In genomic region chr10:24439935-24440334, GRCh38 we compare ENCODE assay signal across 17 cellular contexts.
DNase-seq lines count a peak whose midpoint lies in the region; ATAC-seq and TF ChIP-seq lines count a peak whose summit lies in the region.
"Had no signal": no experiment of that assay in that cellular context is flagged by ENCODE, and none has a peak within 500 bp of the region (broad histone marks: within the 10 kb centered on the region; RNA-seq: fewer than 3 reads in every experiment).

No MANE protein-coding gene starts in this region.

- no peak overlapping the region for H2AK5ac ChIP-seq in mesenchymal stem cell (ENCODE audit: low read length, severe bottlenecking)

- ATAC-seq in HG02763 (IDR thresholded peaks at IDR 0.05; ENCODE audit: unreplicated experiment) (no peak), HG03342 (IDR thresholded peaks at IDR 0.05; ENCODE audit: unreplicated experiment) (no peak), HG03097 (IDR thresholded peaks at IDR 0.05; ENCODE audit: low FRiP score, unreplicated experiment) (no peak)
- ATAC-seq: GM12878 had no signal

- H3K27ac ChIP-seq in A673 (ENCODE audit: low read depth, low read length, poor library complexity, severe bottlenecking) (peak overlapping the region; percentile 17), GM23248 (peak overlapping the region; percentile 66), mesenchymal stem cell (ENCODE audit: low read length, poor library complexity, severe bottlenecking) (no peak overlapping the region), stomach (peak overlapping the region; percentile 55 to 78 (median 61))

- H2BK120ac ChIP-seq in mesenchymal stem cell (ENCODE audit: low read depth, low read length) = no peak overlapping the region

- H3K14ac ChIP-seq in mesenchymal stem cell (ENCODE audit: low read length in 2 of 2) = no peak overlapping the region

- H3K9me3 ChIP-seq in A673 (ENCODE audit: low read depth, low read length, poor library complexity, severe bottlenecking) = no peaks in the 10 kb centered on the region
- H3K9me3 ChIP-seq in GM23248 (ENCODE audit: low read depth) = no peaks in the 10 kb centered on the region
- no peaks in the 10 kb centered on the region for H3K9me3 ChIP-seq in mesenchymal stem cell (ENCODE audit: control insufficient read depth, low read length)
- no peaks in the 10 kb centered on the region for H3K9me3 ChIP-seq in stomach
- H3K9me3 ChIP-seq: HAP-1 had no signal

- intact Hi-C loops in A673 (cut with micrococcal nuclease; ENCODE audit: unreplicated experiment) (no loop called here), stomach (cut with DNase I; ENCODE audit: low total_unique reads) (no loop called here)

- H3K36me3 ChIP-seq in A673 (ENCODE audit: insufficient read depth, low read length, poor library complexity, severe bottlenecking) (no peaks in the 10 kb centered on the region), GM23248 (ENCODE audit: low read depth) (no peaks in the 10 kb centered on the region), mesenchymal stem cell (ENCODE audit: control insufficient read depth in 1 of 2, insufficient read depth in 2 of 2, low read depth in 1 of 2, low read length in 2 of 2) (no peaks in the 10 kb centered on the region), stomach (no peaks in the 10 kb centered on the region)
- H3K36me3 ChIP-seq: HAP-1 had no signal

- H3K4me3 ChIP-seq in A673 (ENCODE audit: low read depth, low read length, poor library complexity, severe bottlenecking) (no peak overlapping the region), GM23248 (no peak overlapping the region), mesenchymal stem cell (ENCODE audit: insufficient read depth in 1 of 2, low read depth in 1 of 2, low read length in 2 of 2) (no peak overlapping the region), stomach (no peak overlapping the region)
- H3K4me3 ChIP-seq: GM12878, HAP-1 had no signal

- H3K79me1 ChIP-seq in mesenchymal stem cell (replicated peaks; ENCODE audit: low read length, poor library complexity, severe bottlenecking) = no peaks in the 10 kb centered on the region

- H2AFZ ChIP-seq in GM23248 = peak overlapping the region; percentile 45
- H2AFZ ChIP-seq in mesenchymal stem cell (ENCODE audit: low read depth, low read length) = no peak overlapping the region

- H3K9me2 ChIP-seq in GM23248 (ENCODE audit: insufficient read depth) = no peaks in the 10 kb centered on the region

- peaks cover 38% of the 10 kb centered on the region for H3F3A ChIP-seq in GM23248 (ENCODE audit: insufficient read depth)

- no peak for TF ChIP-seq EP300 in stomach (IDR thresholded peaks at IDR 0.05)

- H3K27me3 ChIP-seq in A673 (replicated peaks; ENCODE audit: insufficient read depth, low read depth, low read length, poor library complexity) (no peaks in the 10 kb centered on the region), GM23248 (replicated peaks; ENCODE audit: insufficient read depth) (no peaks in the 10 kb centered on the region), mesenchymal stem cell (ENCODE audit: control insufficient read depth in 1 of 2, insufficient read depth in 1 of 2, low read length in 2 of 2) (no peaks in the 10 kb centered on the region), stomach (no peaks in the 10 kb centered on the region)

- H3K9ac ChIP-seq in GM23248 = 0 out of 2 replicates have a peak overlapping the region, but pooled peaks have one; percentile 45
- peak overlapping the region; percentile 1 for H3K9ac ChIP-seq in mesenchymal stem cell (ENCODE audit: low read length)

- 18% methylated on average over 4 of the region's 4 CpGs for WGBS in GM23248 (ENCODE audit: low coverage in 1 of 2, low lambda C conversion rate in 2 of 2, missing lambda C conversion rate in 2 of 2), 2 experiments
- WGBS in mesenchymal stem cell = 85% methylated on average over 4 of the region's 4 CpGs
- WGBS in stomach, 5 donors = 37 to 58% (median 43%) methylated on average over 4 of the region's 4 CpGs

- no peak overlapping the region for H2BK12ac ChIP-seq in mesenchymal stem cell (ENCODE audit: low read length in 2 of 2)

- no peak overlapping the region for H3K4ac ChIP-seq in mesenchymal stem cell (ENCODE audit: low read depth in 1 of 2, low read length in 2 of 2)

- no peak overlapping the region for H3K23ac ChIP-seq in mesenchymal stem cell (ENCODE audit: low read length in 2 of 2)

- no peak overlapping the region for H4K8ac ChIP-seq in mesenchymal stem cell (ENCODE audit: low read length)

- no peak overlapping the region for H2BK5ac ChIP-seq in mesenchymal stem cell (ENCODE audit: low read depth, low read length, poor library complexity, severe bottlenecking)

- POLR2A ChIA-PET in A673 (lab: Charles Lee; ENCODE audit: low non-redundant PET) = no interaction called here

- peak overlapping the region in 1 of 2 experiments; percentile 11 for H3K18ac ChIP-seq in mesenchymal stem cell (ENCODE audit: low read depth in 1 of 2, low read length in 2 of 2)

- in situ Hi-C loops in GM23248 (cut with MboI) = no loop called here

- BruUV-seq in A673 (replicated peaks; lab: Mats Ljungman, UMichigan) = no TSS peak

- no peak overlapping the region for H2BK15ac ChIP-seq in mesenchymal stem cell (ENCODE audit: low read depth, poor library complexity, severe bottlenecking)

- no peak overlapping the region for H4K91ac ChIP-seq in mesenchymal stem cell (ENCODE audit: low read length)

- DNase-seq in A673 (ENCODE audit: low spot score) (no peak), GM23248 (peak; percentile 60), mesenchymal stem cell (no peak), stomach (no peak), MV-4-11 (lab: John Stamatoyannopoulos, UW) (no peak)
- DNase-seq: Calu3; CD4-positive, CD25-positive, alpha-beta regulatory T cell; KBM-7; NCI-H1092 treated with DMSO at 0.1 percent for 48 hours; NCI-H1694 treated with DMSO at 0.1 percent for 48 hours; NCI-H446; NCI-H774 had no signal

- no peaks in the 10 kb centered on the region for H3K79me2 ChIP-seq in GM23248 (ENCODE audit: insufficient read depth)

- TF ChIP-seq CTCF in A673 (conservative IDR thresholded peaks at IDR 0.05; ENCODE audit: low read depth, low read length) (no peak), stomach (IDR thresholded peaks at IDR 0.05) (no peak)

- no peaks in the 10 kb centered on the region for H4K20me1 ChIP-seq in GM23248 (ENCODE audit: insufficient read depth)

- H3K4me1 ChIP-seq in A673 (ENCODE audit: insufficient read depth, low read length, poor library complexity, severe bottlenecking) (peaks cover 25% of the 10 kb centered on the region), GM23248 (ENCODE audit: insufficient read depth) (peaks cover 55% of the 10 kb centered on the region), mesenchymal stem cell (ENCODE audit: control insufficient read depth, insufficient read depth, low read depth, low read length) (peaks cover 7% of the 10 kb centered on the region), stomach (peaks cover 0 to 14% (median 2%) of the 10 kb centered on the region in 4 donors)

- CTCF ChIA-PET in A673 (lab: Charles Lee) = no interaction called here

- no peak for TF ChIP-seq POLR2A in stomach (IDR thresholded peaks at IDR 0.05)

- H3K4me2 ChIP-seq in GM23248 (ENCODE audit: unreplicated experiment) (peak overlapping the region; percentile 36), mesenchymal stem cell (ENCODE audit: low read length, poor library complexity, severe bottlenecking) (no peak overlapping the region)
